In genomic region chr9:35812025-35812602, GRCh38 we compare ENCODE assay signal across 8 cellular contexts. TPM values are rescaled to one million over a fixed set of nuclear protein-coding genes. Genes with fewer than 3 reads are reported as not detected.
DNase-seq lines count a peak whose midpoint lies in the region; ATAC-seq and TF ChIP-seq lines count a peak whose summit lies in the region.

SPAG8 (minus strand) TSS chr9:35812262; CDS start chr9:35812147, 115 bp downstream.

- peak within 1 kb of the TSS; percentile 50 for H3K4me3 ChIP-seq in GM12865 (ENCODE audit: low read depth, low read length)

- peaks cover 1% of the 10 kb centered on the region for H3K36me3 Mint-ChIP-seq in progenitor cell of endocrine pancreas (ENCODE audit: insufficient read depth)

- no peak for TF ChIP-seq CTCF in GM12865 (IDR thresholded peaks at IDR 0.05; ENCODE audit: insufficient read depth, low read depth, low read length, missing control alignments)
- no peak for TF ChIP-seq CTCF in progenitor cell of endocrine pancreas (IDR thresholded peaks at IDR 0.05; ENCODE audit: unreplicated experiment)

- H3K4me1 Mint-ChIP-seq in progenitor cell of endocrine pancreas (ENCODE audit: low read depth): peaks cover 21% of the 10 kb centered on the region

- peak within 1 kb of the TSS; percentile 77 for H3K4me3 Mint-ChIP-seq in progenitor cell of endocrine pancreas (ENCODE audit: low read depth)

- no peaks in the 10 kb centered on the region for H3K27me3 Mint-ChIP-seq in progenitor cell of endocrine pancreas

- peak; percentile 67 for ATAC-seq in HG02759 (IDR thresholded peaks at IDR 0.05; ENCODE audit: unreplicated experiment)
- ATAC-seq in left ventricle myocardium superior: peak; percentile 70

- peak within 1 kb of the TSS; percentile 94 for H3K27ac Mint-ChIP-seq in progenitor cell of endocrine pancreas

- intact Hi-C loops in left ventricle myocardium superior (cut with micrococcal nuclease): no loop called here

- H3K9me3 Mint-ChIP-seq in progenitor cell of endocrine pancreas (ENCODE audit: low read depth): peaks cover 3% of the 10 kb centered on the region

- DNase-seq in GM12865 (ENCODE audit: low read depth) (peak; percentile 99), NCI-H128 (lab: John Stamatoyannopoulos, UW; ENCODE audit: unreplicated experiment) (peak; percentile 89), T follicular helper cell (ENCODE audit: low read depth) (peak; percentile 95), amniotic stem cell (lab: John Stamatoyannopoulos, UW) (peak; percentile 89), left ventricle myocardium superior (peak; percentile 95), progenitor cell of endocrine pancreas (ENCODE audit: low spot score, unreplicated experiment) (peak; percentile 75), ureter (ENCODE audit: low spot score) (peak; percentile 94)

RNA-seq across cellular contexts. Expression of gene SPAG8, which starts in this region (rescaled TPM):
- total RNA-seq in left ventricle myocardium superior (3.2 TPM), progenitor cell of endocrine pancreas (2.9 and 3.2 TPM in 2 replicates), ureter (6.4 TPM)

Comparison
In these comparisons a context has a peak if more than half of its experiments do, and no peak if none do; other contexts are left out.
1. Peak in every context shown above with its lines: DNase-seq, ATAC-seq and H3K4me3 ChIP-seq.